26 cellular contexts compared by ENCODE assay signal in genomic region chr22:44862981-44863860, GRCh38.
A peak's percentile ranks its signal among the peaks of the same experiment; 100 is the strongest.
DNase-seq lines count a peak whose midpoint lies in the region; ATAC-seq and TF ChIP-seq lines count a peak whose summit lies in the region.
"Had no signal": no experiment of that assay in that cellular context is flagged by ENCODE, and none has a peak within 500 bp of the region (broad histone marks: within the 10 kb centered on the region; RNA-seq: fewer than 3 reads in every experiment).

No MANE protein-coding gene starts in this region.

- POLR2A ChIA-PET in CD8-positive, alpha-beta T cell (lab: Charles Lee), result no interaction called here

- no peaks in the 10 kb centered on the region for H3K4me1 Mint-ChIP-seq in CD8-positive, alpha-beta T cell (ENCODE audit: low read depth)
- H3K4me1 Mint-ChIP-seq: activated CD4-positive, alpha-beta T cell treated with anti-CD3 and anti-CD28 coated beads for 36 hours; natural killer cell; stimulated activated memory B cell treated with anti-CD40 and anti-IgM and Interleukin-4, amounts not matched to agents 10 μg/mL and 1 μg/mL and 100 μg/mL, for 72 hours had no signal

- H3K9me3 ChIP-seq in BE2C, result no peaks in the 10 kb centered on the region
- H3K9me3 ChIP-seq in CD8-positive, alpha-beta T cell (ENCODE audit: low read length), result no peaks in the 10 kb centered on the region
- H3K9me3 ChIP-seq: BLaER1 treated with 17β-estradiol and CSF1 and Interleukin-3, amounts not matched to agents 10 nM and 100 nM had no signal

- no peak overlapping the region for H3K4me3 ChIP-seq in BE2C (ENCODE audit: low read depth, low read length)
- H3K4me3 ChIP-seq in CD8-positive, alpha-beta T cell (ENCODE audit: low read depth, low read length), result no peak overlapping the region
- H3K4me3 ChIP-seq: BLaER1 treated with 17β-estradiol and CSF1 and Interleukin-3, amounts not matched to agents 10 nM and 100 nM had no signal

- TF ChIP-seq CTCF in BE2C (IDR thresholded peaks at IDR 0.05; ENCODE audit: low read depth, low read length), result no peak
- TF ChIP-seq CTCF in GM13977 (IDR thresholded peaks at IDR 0.05; ENCODE audit: extremely low read depth, insufficient read depth, missing control alignments), result no peak
- TF ChIP-seq CTCF in CD8-positive, alpha-beta T cell (IDR thresholded peaks at IDR 0.05), result no peak

- CTCF ChIA-PET in CD8-positive, alpha-beta T cell (lab: Charles Lee), result no interaction called here

- peaks cover 4% of the 10 kb centered on the region; the same call in 1 of the 2 replicates for H3K4me1 ChIP-seq in BE2C
- H3K4me1 ChIP-seq in CD8-positive, alpha-beta T cell (ENCODE audit: insufficient read depth, low read length), result no peaks in the 10 kb centered on the region
- H3K4me1 ChIP-seq: BLaER1 treated with 17β-estradiol and CSF1 and Interleukin-3, amounts not matched to agents 10 nM and 100 nM; parathyroid adenoma had no signal

- intact Hi-C loops in CD8-positive, alpha-beta T cell (cut with DNase I, micrococcal nuclease), result no loop called here

- in situ Hi-C loops in GM13977 (cut with MboI; ENCODE audit: low pct_unique_long_range_greater_than_20kb, low sequenced_read_pairs, unreplicated experiment) (no loop called here), G401 (cut with HindIII; ENCODE audit: low sequenced_read_pairs) (no loop called here)

- no peaks in the 10 kb centered on the region for H3K27me3 ChIP-seq in BE2C
- no peaks in the 10 kb centered on the region for H3K27me3 ChIP-seq in CD8-positive, alpha-beta T cell (ENCODE audit: insufficient read depth, low read length)
- H3K27me3 ChIP-seq: BLaER1 treated with 17β-estradiol and CSF1 and Interleukin-3, amounts not matched to agents 10 nM and 100 nM had no signal

- no peak overlapping the region for H3K4me3 Mint-ChIP-seq in CD8-positive, alpha-beta T cell
- H3K4me3 Mint-ChIP-seq: activated CD4-positive, alpha-beta T cell treated with anti-CD3 and anti-CD28 coated beads for 36 hours; activated T-cell treated with anti-CD3 and anti-CD28 coated beads, Interleukin-2, amount 50 U/mL, for 4 hours; brain; natural killer cell; stimulated activated memory B cell treated with anti-CD40 and anti-IgM and Interleukin-4, amounts not matched to agents 10 μg/mL and 1 μg/mL and 100 μg/mL, for 72 hours; T-helper 1 cell treated with Interleukin-12 subunit alpha and Interleukin-12 subunit beta and Interleukin-4 antibody, amounts not matched to agents 30 μg/mL and 1 μg/mL, for 36 hours had no signal

- no peaks in the 10 kb centered on the region; the same call in 1 of the 2 replicates for H3K36me3 ChIP-seq in BE2C
- no peaks in the 10 kb centered on the region for H3K36me3 ChIP-seq in CD8-positive, alpha-beta T cell (ENCODE audit: insufficient read depth, low read length)
- H3K36me3 ChIP-seq: BLaER1 treated with 17β-estradiol and CSF1 and Interleukin-3, amounts not matched to agents 10 nM and 100 nM had no signal

- H3K36me3 Mint-ChIP-seq in CD8-positive, alpha-beta T cell, result no peaks in the 10 kb centered on the region
- H3K36me3 Mint-ChIP-seq: natural killer cell; stimulated activated memory B cell treated with anti-CD40 and anti-IgM and Interleukin-4, amounts not matched to agents 10 μg/mL and 1 μg/mL and 100 μg/mL, for 72 hours had no signal

- no peak for ATAC-seq in CD8-positive, alpha-beta T cell
- ATAC-seq: activated CD4-positive, alpha-beta T cell treated with anti-CD3 and anti-CD28 coated beads for 36 hours; activated T-cell treated with anti-CD3 and anti-CD28 coated beads, Interleukin-2, amount 50 U/mL, for 4 hours; esophagus mucosa; right cardiac atrium; stimulated activated memory B cell treated with anti-CD40 and anti-IgM and Interleukin-4, amounts not matched to agents 10 μg/mL and 1 μg/mL and 100 μg/mL, for 72 hours had no signal

- H3K27ac ChIP-seq in CD8-positive, alpha-beta T cell (ENCODE audit: low read depth, low read length), result no peak overlapping the region
- H3K27ac ChIP-seq: BLaER1 treated with 17β-estradiol and CSF1 and Interleukin-3, amounts not matched to agents 10 nM and 100 nM; parathyroid adenoma had no signal

- H3K27me3 Mint-ChIP-seq in CD8-positive, alpha-beta T cell (ENCODE audit: low read depth), result peaks cover 10% of the 10 kb centered on the region
- H3K27me3 Mint-ChIP-seq: brain had no signal

- H3K9me3 Mint-ChIP-seq in CD8-positive, alpha-beta T cell, result no peaks in the 10 kb centered on the region
- H3K9me3 Mint-ChIP-seq: activated T-cell treated with anti-CD3 and anti-CD28 coated beads, Interleukin-2, amount 50 U/mL, for 4 hours; natural killer cell; T-helper 1 cell treated with Interleukin-12 subunit alpha and Interleukin-12 subunit beta and Interleukin-4 antibody, amounts not matched to agents 30 μg/mL and 1 μg/mL, for 36 hours had no signal

- no peak overlapping the region for H3K27ac Mint-ChIP-seq in CD8-positive, alpha-beta T cell
- H3K27ac Mint-ChIP-seq: activated CD4-positive, alpha-beta T cell treated with anti-CD3 and anti-CD28 coated beads for 36 hours; natural killer cell; stimulated activated memory B cell treated with anti-CD40 and anti-IgM and Interleukin-4, amounts not matched to agents 10 μg/mL and 1 μg/mL and 100 μg/mL, for 72 hours; T-helper 1 cell treated with Interleukin-12 subunit alpha and Interleukin-12 subunit beta and Interleukin-4 antibody, amounts not matched to agents 30 μg/mL and 1 μg/mL, for 36 hours had no signal

- DNase-seq in BE2C (peak; percentile 35), GM13977 (ENCODE audit: low spot score) (peak; percentile 56), OCI-M1 (lab: John Stamatoyannopoulos, UW) (peak; percentile 13), iPS-NIHi11 (ENCODE audit: low spot score) (peak; percentile 73), SKM-1 (lab: John Stamatoyannopoulos, UW; ENCODE audit: unreplicated experiment) (no peak), G401 (ENCODE audit: low spot score) (no peak)
- no peak for DNase-seq in CD8-positive, alpha-beta T cell
- DNase-seq in activated naive CD4-positive, alpha-beta T cell treated with Interleukin-2 at 50 U/mL for 16 hours, result no peak
- DNase-seq: activated CD4-positive, alpha-beta T cell treated with anti-CD3 and anti-CD28 coated beads for 36 hours; activated T-cell treated with anti-CD3 and anti-CD28 coated beads, Interleukin-2, amount 50 U/mL, for 4 hours; effector memory CD4-positive, alpha-beta T cell; foreskin melanocyte; hippocampal formation; IMR-90; islet precursor cell; MM.1S; natural killer cell; NCI-H2171; right cardiac atrium; stimulated activated CD4-positive, alpha-beta T cell treated with anti-CD3 and anti-CD28 coated beads, Interleukin-4, amount 100 ng/mL, for 1 hour had no signal

Comparison
In these comparisons a context has a peak if more than half of its experiments do, and no peak if none do; other contexts are left out.
1. DNase-seq: peak in BE2C (single experiment), GM13977 (single experiment), OCI-M1 (single experiment) and iPS-NIHi11 (single experiment); none in CD8-positive, alpha-beta T cell (0 of 7), SKM-1 (single experiment), G401 (single experiment) and activated naive CD4-positive, alpha-beta T cell treated with Interleukin-2 at 50 U/mL for 16 hours (single experiment).